In the genomic region with DNA sequence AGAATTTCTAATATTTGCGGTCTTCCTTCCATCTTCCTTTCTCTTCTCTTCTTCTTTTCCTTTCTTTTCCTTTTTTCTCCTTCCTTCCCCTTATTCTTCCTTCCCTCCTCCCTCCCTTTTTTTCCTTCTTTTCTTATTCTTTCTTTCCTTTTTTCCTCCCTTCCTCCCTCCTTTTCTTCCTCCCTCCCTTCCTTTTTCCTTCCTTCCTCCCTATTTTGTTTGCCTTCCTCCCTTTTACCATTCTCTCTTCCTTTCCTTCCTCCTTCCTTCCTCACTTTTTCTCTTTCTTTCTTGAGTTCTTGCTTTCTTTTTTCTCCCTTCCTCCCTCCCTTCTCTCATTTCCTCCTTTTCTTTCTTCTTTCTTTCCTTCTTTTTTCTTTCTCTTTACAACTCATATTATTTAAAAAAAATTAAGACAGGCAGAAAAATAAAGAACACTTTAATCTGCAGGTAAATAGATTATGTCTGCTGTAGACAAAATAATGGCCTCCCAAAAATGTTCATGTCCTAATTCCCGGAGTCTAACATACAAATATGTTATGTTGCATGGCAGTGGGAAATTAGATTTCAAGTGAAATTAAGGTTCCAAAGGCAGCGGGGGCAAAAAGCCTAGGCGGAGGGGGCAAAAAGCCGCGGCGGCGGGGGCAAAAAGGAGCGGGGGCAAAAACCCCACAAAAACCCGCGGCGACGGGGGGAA, we compare ENCODE assay signal across 13 cellular contexts.
DNase-seq lines count a peak whose midpoint lies in the region; ATAC-seq and TF ChIP-seq lines count a peak whose summit lies in the region.
"Had no signal": no experiment of that assay in that cellular context is flagged by ENCODE, and none has a peak within 500 bp of the region (broad histone marks: within the 10 kb centered on the region; RNA-seq: fewer than 3 reads in every experiment).

No MANE protein-coding gene starts in this region.

- H3K4me1 Mint-ChIP-seq in GM23338 = peaks cover 6% of the 10 kb centered on the region; the same call in 2 of the 3 replicates
- H3K4me1 Mint-ChIP-seq: activated naive CD4-positive, alpha-beta T cell treated with anti-CD3 and anti-CD28 coated beads, Interleukin-2, amount 50 U/mL, for 24 hours; T-helper 17 cell had no signal

- no peaks in the 10 kb centered on the region for H3K79me2 ChIP-seq in GM23338 (replicated peaks; ENCODE audit: insufficient read depth)

- H3K9me3 ChIP-seq in adipocyte (ENCODE audit: control insufficient read depth, low read length) (peaks cover 2% of the 10 kb centered on the region), iPS-15b (ENCODE audit: control insufficient read depth, insufficient read depth, low read length) (no peaks in the 10 kb centered on the region), sigmoid colon (no peaks in the 10 kb centered on the region)

- H3K36me3 Mint-ChIP-seq in GM23338 (ENCODE audit: low read depth) = no peaks in the 10 kb centered on the region
- H3K36me3 Mint-ChIP-seq: CD8-positive, alpha-beta T cell had no signal

- intact Hi-C loops in sigmoid colon (cut with DNase I) = no loop called here

- no peak for TF ChIP-seq POLR2A in sigmoid colon (IDR thresholded peaks at IDR 0.05)

- H3K4me3 ChIP-seq in GM23338 (peak overlapping the region; percentile 64), adipocyte (ENCODE audit: low read length) (peak overlapping the region; percentile 58), iPS-15b (ENCODE audit: low read depth, low read length) (peak overlapping the region; percentile 30), sigmoid colon (peak overlapping the region in 3 of 4 donors; percentile 35 to 47 (median 47))

- TF ChIP-seq EP300 in sigmoid colon (IDR thresholded peaks at IDR 0.05) = no peak

- peaks cover 9% of the 10 kb centered on the region; the same call in 1 of the 2 replicates for H3K4me1 ChIP-seq in GM23338 (ENCODE audit: insufficient read depth)
- H3K4me1 ChIP-seq in adipocyte (ENCODE audit: control insufficient read depth, insufficient read depth, low read length) = no peaks in the 10 kb centered on the region
- no peaks in the 10 kb centered on the region for H3K4me1 ChIP-seq in iPS-15b (ENCODE audit: control insufficient read depth, insufficient read depth, low read length)
- peaks cover 0 to 11% (median 6%) of the 10 kb centered on the region in 4 donors for H3K4me1 ChIP-seq in sigmoid colon

- H3K4me2 ChIP-seq in GM23338 = peak overlapping the region; percentile 78

- peaks cover 32% of the 10 kb centered on the region for H3K27me3 ChIP-seq in GM23338 (ENCODE audit: insufficient read depth)
- peaks cover 6% of the 10 kb centered on the region for H3K27me3 ChIP-seq in adipocyte (replicated peaks; ENCODE audit: control insufficient read depth, insufficient read depth, low read length)
- peaks cover 23% of the 10 kb centered on the region for H3K27me3 ChIP-seq in iPS-15b (ENCODE audit: control insufficient read depth, insufficient read depth, low read length)
- peaks cover 7 to 36% (median 10%) of the 10 kb centered on the region in 3 donors for H3K27me3 ChIP-seq in sigmoid colon

- WGBS in sigmoid colon, 2 donors = 12 to 20% methylated on average over 13 of the region's 13 CpGs

- ATAC-seq in GM23338 (no peak), GM19351 (IDR thresholded peaks at IDR 0.05; ENCODE audit: unreplicated experiment) (no peak), HG03565 (IDR thresholded peaks at IDR 0.05; ENCODE audit: unreplicated experiment) (no peak)
- ATAC-seq: CD8-positive, alpha-beta T cell; T-helper 17 cell had no signal

- H3K27me3 Mint-ChIP-seq in GM23338 (ENCODE audit: insufficient read depth, low read depth, poor library complexity) = peaks cover 26% of the 10 kb centered on the region

- H3K9ac ChIP-seq in adipocyte (ENCODE audit: low read length) = no peak overlapping the region
- H3K9ac ChIP-seq in iPS-15b (ENCODE audit: low read depth, low read length) = no peak overlapping the region

- H2AFZ ChIP-seq in GM23338 = peak overlapping the region; percentile 95

- H3K27ac Mint-ChIP-seq in GM23338 = no peak overlapping the region
- H3K27ac Mint-ChIP-seq: activated naive CD4-positive, alpha-beta T cell treated with anti-CD3 and anti-CD28 coated beads, Interleukin-2, amount 50 U/mL, for 24 hours; CD8-positive, alpha-beta T cell; T-helper 17 cell had no signal

- no peaks in the 10 kb centered on the region for H3K36me3 ChIP-seq in GM23338 (ENCODE audit: insufficient read depth)
- H3K36me3 ChIP-seq in adipocyte (ENCODE audit: control insufficient read depth, insufficient read depth, low read length, severe bottlenecking) = no peaks in the 10 kb centered on the region
- H3K36me3 ChIP-seq in iPS-15b (ENCODE audit: control insufficient read depth, insufficient read depth, low read length) = no peaks in the 10 kb centered on the region
- H3K36me3 ChIP-seq in sigmoid colon = no peaks in the 10 kb centered on the region

- H3K4me3 Mint-ChIP-seq in GM23338 = peak overlapping the region; percentile 82
- H3K4me3 Mint-ChIP-seq: activated naive CD4-positive, alpha-beta T cell treated with anti-CD3 and anti-CD28 coated beads, Interleukin-2, amount 50 U/mL, for 24 hours; CD8-positive, alpha-beta T cell; T-helper 17 cell had no signal

- no peak for TF ChIP-seq CTCF in GM23338 (conservative IDR thresholded peaks at IDR 0.05; ENCODE audit: low read depth in 2 of 2)
- no peak for TF ChIP-seq CTCF in sigmoid colon (IDR thresholded peaks at IDR 0.05)

- no peaks in the 10 kb centered on the region for H3F3A ChIP-seq in GM23338 (replicated peaks; ENCODE audit: low read depth)

- H3K27ac ChIP-seq in GM23338 (ENCODE audit: low read depth) (no peak overlapping the region), sigmoid colon (no peak overlapping the region)

- H3K9me2 ChIP-seq in GM23338 (ENCODE audit: insufficient read depth) = no peaks in the 10 kb centered on the region

- no peak for DNase-seq in GM23338 (ENCODE audit: low spot score)
- DNase-seq in adipocyte (ENCODE audit: low read depth) = no peak
- DNase-seq in sigmoid colon = no peak
- DNase-seq in Kasumi-1 (lab: John Stamatoyannopoulos, UW) = no peak
- DNase-seq in H4 (ENCODE audit: low spot score) = no peak
- DNase-seq: CD8-positive, alpha-beta T cell; NCI-H2029 treated with DMSO at 0.1 percent for 48 hours; NK-92 treated with Interleukin-12 subunit alpha and Interleukin-12 subunit beta, amount 100 ng/mL, for 24 hours; T-helper 17 cell had no signal

- no peaks in the 10 kb centered on the region; the same call in 2 of the 3 replicates for H3K9me3 Mint-ChIP-seq in GM23338

- no peaks in the 10 kb centered on the region for H4K20me1 ChIP-seq in GM23338 (replicated peaks; ENCODE audit: insufficient read depth)

TF ChIP-seq in GM23338, 12 proteins besides CTCF, POLR2A, EP300 and RAD21 (continues in another document):
- TF ChIP-seq, protein P1, sequence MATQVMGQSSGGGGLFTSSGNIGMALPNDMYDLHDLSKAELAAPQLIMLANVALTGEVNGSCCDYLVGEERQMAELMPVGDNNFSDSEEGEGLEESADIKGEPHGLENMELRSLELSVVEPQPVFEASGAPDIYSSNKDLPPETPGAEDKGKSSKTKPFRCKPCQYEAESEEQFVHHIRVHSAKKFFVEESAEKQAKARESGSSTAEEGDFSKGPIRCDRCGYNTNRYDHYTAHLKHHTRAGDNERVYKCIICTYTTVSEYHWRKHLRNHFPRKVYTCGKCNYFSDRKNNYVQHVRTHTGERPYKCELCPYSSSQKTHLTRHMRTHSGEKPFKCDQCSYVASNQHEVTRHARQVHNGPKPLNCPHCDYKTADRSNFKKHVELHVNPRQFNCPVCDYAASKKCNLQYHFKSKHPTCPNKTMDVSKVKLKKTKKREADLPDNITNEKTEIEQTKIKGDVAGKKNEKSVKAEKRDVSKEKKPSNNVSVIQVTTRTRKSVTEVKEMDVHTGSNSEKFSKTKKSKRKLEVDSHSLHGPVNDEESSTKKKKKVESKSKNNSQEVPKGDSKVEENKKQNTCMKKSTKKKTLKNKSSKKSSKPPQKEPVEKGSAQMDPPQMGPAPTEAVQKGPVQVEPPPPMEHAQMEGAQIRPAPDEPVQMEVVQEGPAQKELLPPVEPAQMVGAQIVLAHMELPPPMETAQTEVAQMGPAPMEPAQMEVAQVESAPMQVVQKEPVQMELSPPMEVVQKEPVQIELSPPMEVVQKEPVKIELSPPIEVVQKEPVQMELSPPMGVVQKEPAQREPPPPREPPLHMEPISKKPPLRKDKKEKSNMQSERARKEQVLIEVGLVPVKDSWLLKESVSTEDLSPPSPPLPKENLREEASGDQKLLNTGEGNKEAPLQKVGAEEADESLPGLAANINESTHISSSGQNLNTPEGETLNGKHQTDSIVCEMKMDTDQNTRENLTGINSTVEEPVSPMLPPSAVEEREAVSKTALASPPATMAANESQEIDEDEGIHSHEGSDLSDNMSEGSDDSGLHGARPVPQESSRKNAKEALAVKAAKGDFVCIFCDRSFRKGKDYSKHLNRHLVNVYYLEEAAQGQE (IDR thresholded peaks at IDR 0.05; ENCODE audit: unreplicated experiment) = no peak
- TF ChIP-seq CREB1 (CRISPR knock-in tag; IDR thresholded peaks at IDR 0.05; ENCODE audit: low read depth) (no peak), NANOG (IDR thresholded peaks at IDR 0.05; ENCODE audit: borderline replicate concordance) (no peak), STAT1 (IDR thresholded peaks at IDR 0.05; ENCODE audit: unreplicated experiment) (no peak)
